ENCODE assay signal across 16 cellular contexts in the genomic region with DNA sequence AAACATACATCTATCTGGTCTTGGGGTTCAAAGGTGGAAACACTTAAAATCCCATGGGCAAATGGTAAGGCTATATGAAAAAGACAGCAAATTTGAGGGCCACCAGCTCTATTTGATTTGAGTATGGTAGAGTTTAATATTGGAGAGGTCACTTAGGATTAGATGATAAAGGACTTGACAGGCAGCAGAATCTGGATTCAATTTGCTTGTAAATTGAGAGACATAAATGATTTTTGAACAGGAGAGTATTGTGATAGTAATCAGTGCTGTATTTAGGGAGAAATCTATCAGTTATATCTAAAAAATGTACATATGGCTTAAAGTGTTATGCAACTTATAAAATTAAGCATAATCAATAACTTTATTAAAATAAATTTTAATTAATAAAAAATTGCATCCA.
"Had no signal": no experiment of that assay in that cellular context is flagged by ENCODE, and none has a peak within 500 bp of the region (broad histone marks: within the 10 kb centered on the region; RNA-seq: fewer than 3 reads in every experiment).

No MANE protein-coding gene starts in this region.

- H3K27me3 ChIP-seq: colonic mucosa, esophagus muscularis mucosa, foreskin keratinocyte, gastroesophageal sphincter, heart left ventricle, hepatocyte, left lung had no signal

- H3K4me3 ChIP-seq: colonic mucosa, esophagus muscularis mucosa, gastroesophageal sphincter, heart left ventricle, hepatocyte, left lung, lower lobe of right lung, mucosa of descending colon had no signal

- DNase-seq: colonic mucosa; cortex of kidney; effector CD8-positive, alpha-beta T cell; foreskin keratinocyte; heart left ventricle; immature natural killer cell; left cardiac atrium; left lung; left ventricle myocardium superior; lower lobe of right lung; mesenchymal stem cell; mucosa of descending colon; naive B cell had no signal

- H3K4me2 ChIP-seq: hepatocyte had no signal

- ATAC-seq: foreskin keratinocyte, gastroesophageal sphincter, heart left ventricle, left cardiac atrium, left lung, left ventricle myocardium superior, lower lobe of right lung, mucosa of descending colon had no signal

- H3K36me3 ChIP-seq: colonic mucosa, gastroesophageal sphincter, heart left ventricle, left lung, lower lobe of right lung had no signal

- H2AFZ ChIP-seq: hepatocyte had no signal

- H3K27ac ChIP-seq: colonic mucosa, esophagus muscularis mucosa, foreskin keratinocyte, gastroesophageal sphincter, heart left ventricle, hepatocyte, left lung, lower lobe of right lung had no signal

- H3K9me3 ChIP-seq: colonic mucosa, esophagus muscularis mucosa, gastroesophageal sphincter, heart left ventricle, left lung, lower lobe of right lung, mucosa of descending colon had no signal

- H3K4me1 ChIP-seq: colonic mucosa, heart left ventricle, left lung, lower lobe of right lung had no signal

- H3K79me2 ChIP-seq: hepatocyte had no signal
